Comparison of ENCODE assay signal across 9 cellular contexts in the genomic region with DNA sequence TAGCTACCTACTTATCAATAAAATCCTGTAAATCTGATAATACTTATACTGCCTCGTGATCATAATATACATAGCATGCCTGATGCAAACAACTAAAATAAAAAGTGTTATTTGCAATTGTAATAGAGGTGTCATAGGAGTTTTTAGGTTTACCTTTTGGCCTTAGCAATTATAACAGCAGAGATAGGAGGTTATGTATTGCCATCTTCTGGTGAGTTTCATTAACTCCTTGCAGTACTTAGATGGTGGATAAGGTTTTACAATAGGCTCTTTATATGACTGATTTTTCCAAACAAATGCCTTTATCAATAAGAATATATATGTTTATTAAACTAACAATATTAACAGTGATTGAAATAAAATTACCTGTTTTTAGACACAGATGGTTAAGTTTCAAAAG. TPM values are rescaled to one million over a fixed set of nuclear protein-coding genes. Genes with fewer than 3 reads are reported as not detected.
A peak's percentile ranks its signal among the peaks of the same experiment; 100 is the strongest.
DNase-seq lines count a peak whose midpoint lies in the region; ATAC-seq and TF ChIP-seq lines count a peak whose summit lies in the region.
"Had no signal": no experiment of that assay in that cellular context is flagged by ENCODE, and none has a peak within 500 bp of the region (broad histone marks: within the 10 kb centered on the region; RNA-seq: fewer than 3 reads in every experiment).

No MANE protein-coding gene starts in this region.

- H3K36me3 ChIP-seq in adrenal gland (replicated peaks in 1 of 2), result no peaks in the 10 kb centered on the region
- no peaks in the 10 kb centered on the region for H3K36me3 ChIP-seq in mesenchymal stem cell (ENCODE audit: control insufficient read depth in 1 of 2, insufficient read depth in 2 of 2, low read depth in 1 of 2, low read length in 2 of 2)
- H3K36me3 ChIP-seq: pancreas had no signal

- peaks cover 0 to 6% (median 0%) of the 10 kb centered on the region in 3 donors for H3K9me3 ChIP-seq in adrenal gland (replicated peaks in 1 of 3)
- H3K9me3 ChIP-seq in mesenchymal stem cell (ENCODE audit: control insufficient read depth, low read length), result no peaks in the 10 kb centered on the region
- H3K9me3 ChIP-seq: pancreas had no signal

- H3K9ac ChIP-seq in mesenchymal stem cell (ENCODE audit: low read length), result no peak overlapping the region

- ATAC-seq in HG03378 (IDR thresholded peaks at IDR 0.05; ENCODE audit: unreplicated experiment) (peak; percentile 62), HG03457 (IDR thresholded peaks at IDR 0.05; ENCODE audit: unreplicated experiment) (no peak), T-cell (replicated peaks in 1 of 4) (no peak)
- ATAC-seq: pancreas had no signal

- no peak overlapping the region for H2BK15ac ChIP-seq in mesenchymal stem cell (ENCODE audit: low read depth, poor library complexity, severe bottlenecking)

- no peaks in the 10 kb centered on the region for H3K4me1 ChIP-seq in adrenal gland (replicated peaks in 1 of 2)
- H3K4me1 ChIP-seq in mesenchymal stem cell (ENCODE audit: control insufficient read depth, insufficient read depth, low read depth, low read length), result no peaks in the 10 kb centered on the region
- H3K4me1 ChIP-seq: pancreas had no signal

- no peak overlapping the region for H2BK12ac ChIP-seq in mesenchymal stem cell (ENCODE audit: low read length in 2 of 2)

- H3K27me3 Mint-ChIP-seq in activated CD4-positive, alpha-beta T cell treated with anti-CD3 and anti-CD28 coated beads, Interleukin-2, amount 10 ng/mL, durations not matched to agents 24 days and 14 days, result peaks cover 3% of the 10 kb centered on the region
- H3K27me3 Mint-ChIP-seq in T-cell, result peaks cover 1 to 3% of the 10 kb centered on the region in 2 donors

- TF ChIP-seq CTCF in adrenal gland (IDR thresholded peaks at IDR 0.05), result peak in 5 of 6 experiments; percentile 17 to 53 (median 39)

- no peaks in the 10 kb centered on the region for H3K9me3 Mint-ChIP-seq in activated CD4-positive, alpha-beta T cell treated with anti-CD3 and anti-CD28 coated beads, Interleukin-2, amount 10 ng/mL, durations not matched to agents 24 days and 14 days
- H3K9me3 Mint-ChIP-seq in T-cell, result no peaks in the 10 kb centered on the region

- H2BK5ac ChIP-seq in mesenchymal stem cell (ENCODE audit: low read depth, low read length, poor library complexity, severe bottlenecking), result no peak overlapping the region

- WGBS in adrenal gland, 4 donors, result 29 to 59% (median 45%) methylated on average over 1 of the region's 1 CpG
- WGBS in mesenchymal stem cell, result no CpG with 5 or more reads among the region's 1 CpG

- no peak for TF ChIP-seq POLR2A in adrenal gland (IDR thresholded peaks at IDR 0.05)

- no peak overlapping the region for H3K4me2 ChIP-seq in mesenchymal stem cell (ENCODE audit: low read length, poor library complexity, severe bottlenecking)

- no peak overlapping the region for H3K4me3 ChIP-seq in adrenal gland
- no peak overlapping the region for H3K4me3 ChIP-seq in mesenchymal stem cell (ENCODE audit: insufficient read depth in 1 of 2, low read depth in 1 of 2, low read length in 2 of 2)
- H3K4me3 ChIP-seq: pancreas had no signal

- POLR2A ChIA-PET in T-cell (lab: Charles Lee), result interaction anchor here in 1 of 2 donors (0.6 kb wide), 1 partner anchor 436 kb away, joined by 3 read pairs; no protein-coding TSS in a partner anchor

- no peak overlapping the region for H4K91ac ChIP-seq in mesenchymal stem cell (ENCODE audit: low read length)

- no peaks in the 10 kb centered on the region for H3K27me3 ChIP-seq in adrenal gland
- peaks cover 0 to 4% of the 10 kb centered on the region in 2 experiments for H3K27me3 ChIP-seq in mesenchymal stem cell (ENCODE audit: control insufficient read depth in 1 of 2, insufficient read depth in 1 of 2, low read length in 2 of 2)
- H3K27me3 ChIP-seq: pancreas had no signal

- H3K4ac ChIP-seq in mesenchymal stem cell (ENCODE audit: low read depth in 1 of 2, low read length in 2 of 2), result no peak overlapping the region

- H4K8ac ChIP-seq in mesenchymal stem cell (ENCODE audit: low read length), result no peak overlapping the region

- no peak overlapping the region for H2AK5ac ChIP-seq in mesenchymal stem cell (ENCODE audit: low read length, severe bottlenecking)

- H3K27ac ChIP-seq in adrenal gland (no peak overlapping the region), mesenchymal stem cell (ENCODE audit: low read length, poor library complexity, severe bottlenecking) (no peak overlapping the region)
- H3K27ac ChIP-seq: pancreas had no signal

- intact Hi-C loops in adrenal gland (cut with DNase I), result no loop called here
- intact Hi-C loops in activated CD4-positive, alpha-beta T cell treated with anti-CD3 and anti-CD28 coated beads, Interleukin-2, amount 10 ng/mL, durations not matched to agents 24 days and 14 days (cut with micrococcal nuclease), result loop anchor here (10.0 kb wide), 1 partner anchor 115 kb away; no protein-coding TSS in a partner anchor

- no peak overlapping the region for H3K23ac ChIP-seq in mesenchymal stem cell (ENCODE audit: low read length in 2 of 2)

- H3K36me3 Mint-ChIP-seq in activated CD4-positive, alpha-beta T cell treated with anti-CD3 and anti-CD28 coated beads, Interleukin-2, amount 10 ng/mL, durations not matched to agents 24 days and 14 days (ENCODE audit: low read depth), result no peaks in the 10 kb centered on the region
- no peaks in the 10 kb centered on the region for H3K36me3 Mint-ChIP-seq in T-cell

- H3K18ac ChIP-seq in mesenchymal stem cell (ENCODE audit: low read depth in 1 of 2, low read length in 2 of 2), result no peak overlapping the region

- no peaks in the 10 kb centered on the region for H3K79me1 ChIP-seq in mesenchymal stem cell (replicated peaks; ENCODE audit: low read length, poor library complexity, severe bottlenecking)

- H3K14ac ChIP-seq in mesenchymal stem cell (ENCODE audit: low read length in 2 of 2), result no peak overlapping the region

- no peak overlapping the region for H2BK120ac ChIP-seq in mesenchymal stem cell (ENCODE audit: low read depth, low read length)

- CTCF ChIA-PET in T-cell (lab: Charles Lee), result interaction anchor here in 1 of 2 donors (0.5 to 0.6 kb wide), 2 partner anchors 206 to 456 kb away, joined by 3 to 4 read pairs; no protein-coding TSS in a partner anchor

- H3K27ac Mint-ChIP-seq in activated CD4-positive, alpha-beta T cell treated with anti-CD3 and anti-CD28 coated beads, Interleukin-2, amount 10 ng/mL, durations not matched to agents 24 days and 14 days, result no peak overlapping the region
- no peak overlapping the region for H3K27ac Mint-ChIP-seq in T-cell

- H3K4me1 Mint-ChIP-seq in activated CD4-positive, alpha-beta T cell treated with anti-CD3 and anti-CD28 coated beads, Interleukin-2, amount 10 ng/mL, durations not matched to agents 24 days and 14 days, result no peaks in the 10 kb centered on the region
- H3K4me1 Mint-ChIP-seq in T-cell, result no peaks in the 10 kb centered on the region

- H3K4me3 Mint-ChIP-seq in activated CD4-positive, alpha-beta T cell treated with anti-CD3 and anti-CD28 coated beads, Interleukin-2, amount 10 ng/mL, durations not matched to agents 24 days and 14 days, result no peak overlapping the region
- H3K4me3 Mint-ChIP-seq in T-cell, result no peak overlapping the region

- DNase-seq in EH (ENCODE audit: low read depth) (peak; percentile 51), adrenal gland (no peak), mesenchymal stem cell (peak; percentile 26), T-cell (no peak)
- DNase-seq in stimulated activated naive CD4-positive, alpha-beta T cell treated with Interleukin-2 at 50 U/mL for 16 hours (lab: John Stamatoyannopoulos, UW), result no peak
- DNase-seq in activated CD4-positive, alpha-beta T cell treated with anti-CD3 and anti-CD28 coated beads, Interleukin-2, amount 10 ng/mL, durations not matched to agents 24 days and 14 days, result no peak
- DNase-seq: pancreas had no signal

- no peak overlapping the region for H2AFZ ChIP-seq in mesenchymal stem cell (ENCODE audit: low read depth, low read length)

RNA-seq across cellular contexts. Expression of a gene that starts 27.8 kb away (rescaled TPM):
- total RNA-seq in adrenal gland, result 10 to 100 TPM in 1 of 8 donors, 1 to 10 TPM in 7; 3.9 to 17.9 (median 6.4) TPM
- polyA plus RNA-seq in adrenal gland, result 1 to 10 TPM; 4.4 to 6.7 (median 6.0) TPM
- 0.01 TPM for polyA plus RNA-seq in mesenchymal stem cell (2013, experiment 1 of 2)
- polyA plus RNA-seq in mesenchymal stem cell (2013, experiment 2 of 2), result 0.04 TPM
- not detected in 2 replicates for total RNA-seq in activated CD4-positive, alpha-beta T cell treated with anti-CD3 and anti-CD28 coated beads, Interleukin-2, amount 10 ng/mL, durations not matched to agents 24 days and 14 days
- total RNA-seq in T-cell, result under 1 TPM; 0.25 to 0.44 (median 0.26) TPM

RNA-seq across cellular contexts. Expression of a gene that starts 32.7 kb away (rescaled TPM):
- total RNA-seq in adrenal gland (100 to 1,000 TPM in 4 of 8 donors, 10 to 100 TPM in 4; 46.4 to 170 (median 103) TPM), T-cell (100 to 1,000 TPM; 174 to 235 (median 192) TPM)
- 10 to 100 TPM; 29.0 to 74.7 (median 64.9) TPM for polyA plus RNA-seq in adrenal gland
- 15.3 TPM for polyA plus RNA-seq in mesenchymal stem cell (2013, experiment 1 of 2)
- polyA plus RNA-seq in mesenchymal stem cell (2013, experiment 2 of 2), result 16.7 TPM
- 10.0 and 14.9 TPM in 2 replicates for total RNA-seq in activated CD4-positive, alpha-beta T cell treated with anti-CD3 and anti-CD28 coated beads, Interleukin-2, amount 10 ng/mL, durations not matched to agents 24 days and 14 days

Comparison
In these comparisons a context has a peak if more than half of its experiments do, and no peak if none do; other contexts are left out.
1. DNase-seq: peak in EH (single experiment) and mesenchymal stem cell (single experiment); none in adrenal gland (0 of 7), stimulated activated naive CD4-positive, alpha-beta T cell treated with Interleukin-2 at 50 U/mL for 16 hours (single experiment), activated CD4-positive, alpha-beta T cell treated with anti-CD3 and anti-CD28 coated beads, Interleukin-2, amount 10 ng/mL, durations not matched to agents 24 days and 14 days (single experiment) and T-cell (0 of 34).